ENCODE assay signal across 10 cellular contexts in the genomic region with DNA sequence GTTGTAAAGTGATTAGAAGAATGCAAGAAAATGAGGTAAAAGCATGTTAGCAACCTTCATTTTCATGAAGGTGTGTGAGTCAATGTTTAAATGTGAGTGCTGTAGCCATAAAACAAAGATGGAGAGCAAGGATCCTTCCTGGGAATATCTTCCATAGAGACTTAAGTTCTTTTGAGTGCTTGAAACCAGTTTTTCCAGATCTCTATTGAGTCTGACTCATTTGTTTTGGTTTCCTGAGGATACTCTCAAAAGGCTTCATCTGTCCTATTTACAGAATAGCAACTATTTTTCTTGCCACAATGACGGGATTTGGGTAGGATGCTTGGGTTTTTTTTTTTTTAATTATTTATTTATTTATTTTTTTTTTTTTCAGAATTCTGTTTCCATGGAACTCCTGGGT. TPM values are rescaled to one million over a fixed set of nuclear protein-coding genes. Genes with fewer than 3 reads are reported as not detected.
A peak's percentile ranks its signal among the peaks of the same experiment; 100 is the strongest.
DNase-seq lines count a peak whose midpoint lies in the region; ATAC-seq and TF ChIP-seq lines count a peak whose summit lies in the region.
"Had no signal": no experiment of that assay in that cellular context is flagged by ENCODE, and none has a peak within 500 bp of the region (broad histone marks: within the 10 kb centered on the region; RNA-seq: fewer than 3 reads in every experiment).

No MANE protein-coding gene starts in this region.

- H3K9me3 ChIP-seq in OCI-LY7 (ENCODE audit: low read length), result no peaks in the 10 kb centered on the region

- DNase-seq in GM04504 (ENCODE audit: low read depth) (peak; percentile 46), NCI-H345 treated with DMSO at 0.1 percent for 48 hours (lab: John Stamatoyannopoulos, UW; ENCODE audit: unreplicated experiment) (peak; percentile 17), sciatic nerve (ENCODE audit: low spot score) (no peak), NCI-H146 treated with DMSO at 0.1 percent for 48 hours (lab: John Stamatoyannopoulos, UW; ENCODE audit: unreplicated experiment) (no peak), T-helper 9 cell (no peak), OCI-LY7 (ENCODE audit: low spot score) (no peak)
- DNase-seq: activated B cell treated with CpG ODN at 0.5 μM for 24 hours; naive thymus-derived CD8-positive, alpha-beta T cell had no signal

- POLR2A ChIA-PET in OCI-LY7 (lab: Charles Lee), result no interaction called here

- CTCF ChIA-PET in OCI-LY7 (lab: Charles Lee; ENCODE audit: unreplicated experiment), result no interaction called here

- no peaks in the 10 kb centered on the region for H3K9me2 ChIP-seq in OCI-LY7 (ENCODE audit: insufficient read depth, low read length)

- ATAC-seq in esophagus mucosa (peak; percentile 61), sciatic nerve (peak; percentile 81)
- ATAC-seq: naive thymus-derived CD8-positive, alpha-beta T cell; Panc1 had no signal

- no peak overlapping the region for H2AFZ ChIP-seq in OCI-LY7 (ENCODE audit: low read length)

- no peak for TF ChIP-seq CTCF in OCI-LY7 (conservative IDR thresholded peaks at IDR 0.05; ENCODE audit: low read length)

- H3K4me2 ChIP-seq in OCI-LY7 (ENCODE audit: low read length), result no peak overlapping the region

- H3K4me1 ChIP-seq in OCI-LY7 (ENCODE audit: insufficient read depth, low read length, poor library complexity, severe bottlenecking), result no peaks in the 10 kb centered on the region

- H3K36me3 ChIP-seq in OCI-LY7 (ENCODE audit: insufficient read depth, low read length), result no peaks in the 10 kb centered on the region

- intact Hi-C loops in sciatic nerve (cut with DNase I) (no loop called here), OCI-LY7 (cut with micrococcal nuclease; ENCODE audit: unreplicated experiment) (no loop called here)

- H3K79me2 ChIP-seq in OCI-LY7 (ENCODE audit: insufficient read depth, low read depth, low read length), result no peaks in the 10 kb centered on the region

- H3K4me3 ChIP-seq in OCI-LY7 (ENCODE audit: low read depth, low read length, poor library complexity, severe bottlenecking), result no peak overlapping the region

- no peak overlapping the region for H3K27ac ChIP-seq in OCI-LY7 (ENCODE audit: low read depth, low read length, poor library complexity, severe bottlenecking)

- BruUV-seq in OCI-LY7 (replicated peaks; lab: Mats Ljungman, UMichigan), result no TSS peak

- no peaks in the 10 kb centered on the region for H4K20me1 ChIP-seq in OCI-LY7 (ENCODE audit: insufficient read depth, low read length)

RNA-seq across cellular contexts. Expression of gene ASB1, which starts 45.9 kb away (rescaled TPM):
- total RNA-seq in esophagus mucosa (12.3 TPM), sciatic nerve (38.1 TPM), OCI-LY7 (2022) (37.7 and 49.6 TPM in 2 replicates)
- 18.0 and 19.4 TPM in 2 replicates for total RNA-seq in OCI-LY7 (2014; rRNA removed; shearing (Covaris generic))

Comparison
In these comparisons a context has a peak if more than half of its experiments do, and no peak if none do; other contexts are left out.
1. DNase-seq: peak in GM04504 (single experiment) and NCI-H345 treated with DMSO at 0.1 percent for 48 hours (single experiment); none in sciatic nerve (single experiment), NCI-H146 treated with DMSO at 0.1 percent for 48 hours (single experiment), T-helper 9 cell (single experiment) and OCI-LY7 (single experiment).